In genomic region chr10:132248455-132249231, GRCh38 we compare ENCODE assay signal across 8 cellular contexts. TPM values are rescaled to one million over a fixed set of nuclear protein-coding genes. Genes with fewer than 3 reads are reported as not detected.
DNase-seq lines count a peak whose midpoint lies in the region; ATAC-seq, FAIRE-seq and TF ChIP-seq lines count a peak whose summit lies in the region.

No MANE protein-coding gene starts in this region.

- TF ChIP-seq POLR2A in A549 (IDR thresholded peaks at IDR 0.05; ENCODE audit: low read length): peak; percentile 76
- TF ChIP-seq POLR2A in breast epithelium (IDR thresholded peaks at IDR 0.05): no peak

- H3K9me3 ChIP-seq in A549 (no peaks in the 10 kb centered on the region), breast epithelium (no peaks in the 10 kb centered on the region)

- H3K56ac ChIP-seq in mesendoderm (ENCODE audit: low read length): peak overlapping the region; percentile 42

- H2BK15ac ChIP-seq in mesendoderm (replicated peaks; ENCODE audit: low read depth): no peak overlapping the region

- no peak overlapping the region for H3K18ac ChIP-seq in mesendoderm (ENCODE audit: low read length)

- H2BK5ac ChIP-seq in mesendoderm (ENCODE audit: low read length): no peak overlapping the region

- 15% methylated on average over 21 of the region's 38 CpGs for WGBS in A549 (ENCODE audit: missing lambda C conversion rate)
- WGBS in mesendoderm (ENCODE audit: extremely low coverage, insufficient coverage, low lambda C conversion rate): no CpG with 5 or more reads among the region's 38 CpGs

- H3K27me3 ChIP-seq in breast epithelium: no peaks in the 10 kb centered on the region
- no peaks in the 10 kb centered on the region for H3K27me3 ChIP-seq in mesendoderm (ENCODE audit: insufficient read depth, low read length, poor library complexity)

- peak overlapping the region; percentile 39 to 64 for H3K4me3 Mint-ChIP-seq in stimulated activated naive B cell treated with anti-CD40 and anti-IgM and Interleukin-4, amounts not matched to agents 10 μg/mL and 1 μg/mL and 100 μg/mL, for 72 hours

- no peak overlapping the region for H4K8ac ChIP-seq in mesendoderm (ENCODE audit: low read depth, low read length)

- H3K27ac ChIP-seq in A549: peak overlapping the region; percentile 37 to 67; a peak in 5 of 6 replicates
- H3K27ac ChIP-seq in breast epithelium: no peak overlapping the region
- no peak overlapping the region for H3K27ac ChIP-seq in mesendoderm (ENCODE audit: low read depth, low read length)

- ATAC-seq in A549: peak; percentile 70 to 85
- peak; percentile 56 for ATAC-seq in HG02884 (IDR thresholded peaks at IDR 0.05; ENCODE audit: unreplicated experiment)
- ATAC-seq in stimulated activated naive B cell treated with anti-CD40 and anti-IgM and Interleukin-4, amounts not matched to agents 10 μg/mL and 1 μg/mL and 100 μg/mL, for 72 hours (replicated peaks): peak; percentile 53 to 68
- no peak for ATAC-seq in GM18502 (IDR thresholded peaks at IDR 0.05; ENCODE audit: poor library complexity, unreplicated experiment)
- ATAC-seq in GM19397 (IDR thresholded peaks at IDR 0.05; ENCODE audit: unreplicated experiment): no peak

- no peak overlapping the region for H3K27ac Mint-ChIP-seq in stimulated activated naive B cell treated with anti-CD40 and anti-IgM and Interleukin-4, amounts not matched to agents 10 μg/mL and 1 μg/mL and 100 μg/mL, for 72 hours

- peak overlapping the region; percentile 38 for H3K9ac ChIP-seq in mesendoderm (ENCODE audit: low read length)

- H3K4me1 Mint-ChIP-seq in stimulated activated naive B cell treated with anti-CD40 and anti-IgM and Interleukin-4, amounts not matched to agents 10 μg/mL and 1 μg/mL and 100 μg/mL, for 72 hours: no peaks in the 10 kb centered on the region

- no peak overlapping the region for H3K4ac ChIP-seq in mesendoderm (ENCODE audit: low read depth, low read length)

- POLR2A ChIA-PET in A549 (lab: Yijun Ruan, JAX): interaction anchor here (1.4 kb wide), 1 partner anchor 59 kb away, joined by 9 read pairs; the partner anchor contains the start of gene STK32C

- H3K4me3 ChIP-seq in A549 (peak overlapping the region; percentile 47), breast epithelium (peak overlapping the region in 2 of 3 donors; percentile 35 to 47), mesendoderm (ENCODE audit: low read length) (no peak overlapping the region)

- H3K36me3 Mint-ChIP-seq in stimulated activated naive B cell treated with anti-CD40 and anti-IgM and Interleukin-4, amounts not matched to agents 10 μg/mL and 1 μg/mL and 100 μg/mL, for 72 hours: no peaks in the 10 kb centered on the region

- no peaks in the 10 kb centered on the region for H3K79me1 ChIP-seq in mesendoderm (ENCODE audit: low read length)

- TF ChIP-seq RAD21 in A549 (conservative IDR thresholded peaks at IDR 0.05 in 1 of 2, IDR thresholded peaks at IDR 0.05 in 1 of 2): no peak

- H3K23ac ChIP-seq in mesendoderm (ENCODE audit: low read length): no peak overlapping the region

- TF ChIP-seq EP300 in A549 (IDR thresholded peaks at IDR 0.05): no peak

- no peak for FAIRE-seq in A549 (lab: Jason Lieb, UNC)

- no peaks in the 10 kb centered on the region for H3K9me3 Mint-ChIP-seq in stimulated activated naive B cell treated with anti-CD40 and anti-IgM and Interleukin-4, amounts not matched to agents 10 μg/mL and 1 μg/mL and 100 μg/mL, for 72 hours

- peaks cover 0 to 5% of the 10 kb centered on the region in 2 donors for H3K27me3 Mint-ChIP-seq in stimulated activated naive B cell treated with anti-CD40 and anti-IgM and Interleukin-4, amounts not matched to agents 10 μg/mL and 1 μg/mL and 100 μg/mL, for 72 hours

- no peaks in the 10 kb centered on the region for H3K36me3 ChIP-seq in breast epithelium
- H3K36me3 ChIP-seq in mesendoderm (ENCODE audit: control insufficient read depth, insufficient read depth, low read length): no peaks in the 10 kb centered on the region

- H3K4me1 ChIP-seq in A549 (peaks cover 10% of the 10 kb centered on the region), breast epithelium (no peaks in the 10 kb centered on the region), mesendoderm (ENCODE audit: control insufficient read depth, low read depth, low read length) (peaks cover 2% of the 10 kb centered on the region)

- no peak overlapping the region for H2BK120ac ChIP-seq in mesendoderm (ENCODE audit: low read depth, low read length)

- H2AK5ac ChIP-seq in mesendoderm (ENCODE audit: low read length): no peak overlapping the region

- TF ChIP-seq CTCF in A549 (IDR thresholded peaks at IDR 0.05): no peak
- TF ChIP-seq CTCF in breast epithelium (IDR thresholded peaks at IDR 0.05): no peak

- intact Hi-C loops in breast epithelium (cut with DNase I; ENCODE audit: low total_unique reads): no loop called here

- H3K79me2 ChIP-seq in mesendoderm (ENCODE audit: control insufficient read depth, insufficient read depth, low read length): no peaks in the 10 kb centered on the region

- CTCF ChIA-PET in A549 (lab: Yijun Ruan, JAX): interaction anchor here (1.2 to 3.2 kb wide), 5 partner anchors 15 to 105 kb away, joined by 3 to 13 read pairs (median 4); no protein-coding TSS in a partner anchor

- DNase-seq in A549 (ENCODE audit: low read depth in 1 of 2, low spot score in 1 of 2): peak; percentile 67 to 84
- peak; percentile 53 for DNase-seq in SW480 (ENCODE audit: low spot score)
- DNase-seq in breast epithelium (ENCODE audit: low spot score in 2 of 2): peak in 1 of 2 donors; percentile 61
- peak; percentile 45 for DNase-seq in mesendoderm
- DNase-seq in stimulated activated naive B cell treated with anti-CD40 and anti-IgM and Interleukin-4, amounts not matched to agents 10 μg/mL and 1 μg/mL and 100 μg/mL, for 72 hours: no peak

- H3K4me2 ChIP-seq in A549 (peak overlapping the region; percentile 86), mesendoderm (ENCODE audit: low read length) (peak overlapping the region; percentile 79)

- H4K5ac ChIP-seq in mesendoderm (ENCODE audit: low read length): no peak overlapping the region

TF ChIP-seq in A549, 52 proteins besides CTCF, POLR2A, EP300 and RAD21:
- TF ChIP-seq FOXS1 (CRISPR knock-in tag; IDR thresholded peaks at IDR 0.05) (no peak), NPAS2 (CRISPR knock-in tag; IDR thresholded peaks at IDR 0.05; ENCODE audit: borderline replicate concordance) (no peak), ZSCAN20 (CRISPR knock-in tag; IDR thresholded peaks at IDR 0.05) (no peak), HDAC2 (IDR thresholded peaks at IDR 0.05) (no peak), CHD4 (IDR thresholded peaks at IDR 0.05; ENCODE audit: borderline replicate concordance) (no peak), BCL3 (IDR thresholded peaks at IDR 0.05) (no peak), POLR2AphosphoS2 (conservative IDR thresholded peaks at IDR 0.05; ENCODE audit: low read length) (no peak), CBX2 (IDR thresholded peaks at IDR 0.05; ENCODE audit: borderline replicate concordance, low read depth) (no peak), KDM5A (IDR thresholded peaks at IDR 0.05) (no peak)

RNA-seq across cellular contexts. Expression of gene STK32C, which starts 59.1 kb away (rescaled TPM):
- polyA plus RNA-seq in A549 (2011; rRNA removed) (23.5 and 29.9 TPM in 2 replicates), A549 (2017; fragmentation: RNase III; extraction: RNeasy Plus Mini Kit Qiagen cat#74134 plus additional on column Dnase treatment) (41.5 to 47.9 TPM (median 43.6 TPM) in 3 replicates)
- polyA plus RNA-seq in A549 (2012; cell fraction: cytosol; rRNA removed): 51.5 and 53.2 TPM in 2 replicates
- polyA plus RNA-seq in A549 (2012; cell fraction: nucleus; rRNA removed): 52.9 and 56.5 TPM in 2 replicates
- polyA minus RNA-seq in A549 (2011; rRNA and poly(A)+ RNA removed): 20.3 and 22.3 TPM in 2 replicates
- total RNA-seq in breast epithelium: 10 to 100 TPM in 2 of 3 donors, 1 to 10 TPM in 1; 5.6 to 12.8 (median 11.7) TPM
- 3.8 TPM for polyA plus RNA-seq in mesendoderm (2013, experiment 1 of 2)
- polyA plus RNA-seq in mesendoderm (2013, experiment 2 of 2): 3.7 TPM

Comparison
In these comparisons a context has a peak if more than half of its experiments do, and no peak if none do; other contexts are left out.
1. ATAC-seq: peak in A549 (2 of 2), HG02884 (single experiment) and stimulated activated naive B cell treated with anti-CD40 and anti-IgM and Interleukin-4, amounts not matched to agents 10 μg/mL and 1 μg/mL and 100 μg/mL, for 72 hours (2 of 2); none in GM18502 (single experiment) and GM19397 (single experiment).
2. H3K27ac ChIP-seq: peak in A549 (2 of 2); none in breast epithelium (0 of 2) and mesendoderm (single experiment).